In the genomic region with DNA sequence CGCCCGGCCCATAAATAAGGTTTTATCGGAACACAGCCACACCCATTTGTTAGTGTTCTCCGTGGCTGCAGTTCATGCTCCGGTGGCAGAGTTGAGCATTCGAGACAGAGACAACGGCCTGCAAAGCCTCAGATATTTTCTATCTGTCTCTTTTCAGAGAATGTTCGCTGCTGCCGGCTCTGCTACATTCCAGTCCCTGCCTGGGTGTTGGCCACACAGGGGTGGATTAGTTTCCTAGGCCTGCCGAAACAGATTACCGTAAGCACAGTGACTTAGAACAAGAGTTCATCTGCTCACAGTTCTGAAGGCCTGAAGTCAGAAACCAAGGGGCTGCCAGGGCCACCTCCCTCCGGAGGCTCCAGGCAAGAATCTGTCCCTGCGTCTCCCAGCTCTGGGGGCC, we compare ENCODE assay signal across 23 cellular contexts. TPM values are rescaled to one million over a fixed set of nuclear protein-coding genes. Genes with fewer than 3 reads are reported as not detected.
DNase-seq lines count a peak whose midpoint lies in the region; ATAC-seq and TF ChIP-seq lines count a peak whose summit lies in the region.
"Had no signal": no experiment of that assay in that cellular context is flagged by ENCODE, and none has a peak within 500 bp of the region (broad histone marks: within the 10 kb centered on the region; RNA-seq: fewer than 3 reads in every experiment).

No MANE protein-coding gene starts in this region.

- H3K4me3 ChIP-seq in epithelial cell of esophagus (ENCODE audit: low read length) = no peak overlapping the region
- H3K4me3 ChIP-seq in mesodermal cell (ENCODE audit: extremely low read depth, insufficient read depth, low read length, poor library complexity, severe bottlenecking) = no peak overlapping the region
- peak overlapping the region; percentile 5 for H3K4me3 ChIP-seq in smooth muscle cell
- H3K4me3 ChIP-seq: esophagus muscularis mucosa, left ventricle myocardium inferior, MG63 had no signal

- DNase-seq in NCI-H524 treated with DMSO at 0.1 percent for 48 hours (lab: John Stamatoyannopoulos, UW) (peak; percentile 51), epithelial cell of esophagus (ENCODE audit: low read depth) (peak; percentile 79), smooth muscle cell (lab: John Stamatoyannopoulos, UW; ENCODE audit: unreplicated experiment) (no peak), DMS79 treated with DMSO at 0.1 percent for 48 hours (lab: John Stamatoyannopoulos, UW) (no peak), putamen (ENCODE audit: low spot score) (no peak), LoVo (ENCODE audit: low spot score) (no peak)
- DNase-seq: activated CD4-positive, alpha-beta memory T cell treated with anti-CD3 and anti-CD28 coated beads, Interleukin-2, amount 10 ng/mL, durations not matched to agents 7 days and 5 days; activated T-cell treated with anti-CD3 and anti-CD28 coated beads, Interleukin-2, amount 50 U/mL, for 1 hour; glutamatergic neuron; HFFc6; IMR-90; left ventricle myocardium inferior; MG63; NCI-H146; PC-3 had no signal

- no peak overlapping the region for H2AFZ ChIP-seq in smooth muscle cell (ENCODE audit: low read depth)

- ATAC-seq in HG03159 (IDR thresholded peaks at IDR 0.05; ENCODE audit: unreplicated experiment) = no peak
- ATAC-seq: PC-3, right cardiac atrium had no signal

- no peaks in the 10 kb centered on the region for H3K9me3 ChIP-seq in mesodermal cell (ENCODE audit: control insufficient read depth, low read length)
- no peaks in the 10 kb centered on the region for H3K9me3 ChIP-seq in smooth muscle cell (replicated peaks; ENCODE audit: low read depth)
- H3K9me3 ChIP-seq: esophagus muscularis mucosa, left ventricle myocardium inferior, MG63 had no signal

- 89 to 92% methylated on average over 13 of the region's 13 CpGs for WGBS in mesodermal cell (ENCODE audit: insufficient coverage in 2 of 2), 2 experiments
- 28% methylated on average over 13 of the region's 13 CpGs for WGBS in smooth muscle cell (ENCODE audit: low lambda C conversion rate)

- no peaks in the 10 kb centered on the region for H3K79me2 ChIP-seq in smooth muscle cell (ENCODE audit: low read depth)

- no peaks in the 10 kb centered on the region for H3K27me3 ChIP-seq in smooth muscle cell (ENCODE audit: low read depth)
- H3K27me3 ChIP-seq: esophagus muscularis mucosa, MG63 had no signal

- TF ChIP-seq CTCF in epithelial cell of esophagus (IDR thresholded peaks at IDR 0.05; ENCODE audit: insufficient read depth, low read depth, low read length, missing control alignments) (no peak), smooth muscle cell (IDR thresholded peaks at IDR 0.05; ENCODE audit: borderline replicate concordance, insufficient read depth, poor library complexity, severe bottlenecking) (no peak)

- H3K4me2 ChIP-seq in smooth muscle cell = peak overlapping the region; percentile 61

- no peaks in the 10 kb centered on the region for H3K4me1 ChIP-seq in mesodermal cell (ENCODE audit: control insufficient read depth, insufficient read depth, low read length, poor library complexity, severe bottlenecking)
- H3K4me1 ChIP-seq in smooth muscle cell (ENCODE audit: low read depth) = peaks cover 9% of the 10 kb centered on the region
- H3K4me1 ChIP-seq: esophagus muscularis mucosa, left ventricle myocardium inferior had no signal

- no peak overlapping the region for H3K9ac ChIP-seq in smooth muscle cell (ENCODE audit: low read depth)

- no peaks in the 10 kb centered on the region for H4K20me1 ChIP-seq in smooth muscle cell (ENCODE audit: low read depth)

- peak overlapping the region; percentile 23 for H3K27ac ChIP-seq in mesodermal cell (ENCODE audit: low read depth, low read length, severe bottlenecking)
- H3K27ac ChIP-seq in smooth muscle cell (ENCODE audit: low read depth) = peak overlapping the region; percentile 50
- H3K27ac ChIP-seq: C4-2B, HL-60, left ventricle myocardium inferior had no signal

- no peaks in the 10 kb centered on the region for H3F3A ChIP-seq in smooth muscle cell (ENCODE audit: low read depth)

- H3K36me3 ChIP-seq in mesodermal cell (ENCODE audit: control insufficient read depth, insufficient read depth, low read length) (no peaks in the 10 kb centered on the region), smooth muscle cell (ENCODE audit: low read depth) (no peaks in the 10 kb centered on the region)
- H3K36me3 ChIP-seq: esophagus muscularis mucosa, left ventricle myocardium inferior, MG63 had no signal

RNA-seq across cellular contexts. Expression of gene GSG1L, which starts 19.1 kb away (rescaled TPM):
- polyA plus RNA-seq in mesodermal cell (2013, experiment 1 of 2) = not detected
- not detected for polyA plus RNA-seq in mesodermal cell (2013, experiment 2 of 2)
- 0.31 and 0.40 TPM in 2 replicates for total RNA-seq in smooth muscle cell
- polyA plus RNA-seq in smooth muscle cell = not detected in 2 replicates
- total RNA-seq: HFFc6, IMR-90, PC-3, SK-MEL-5 had no signal
- polyA plus RNA-seq: AG04450, IMR-90 had no signal

Comparison
In these comparisons a context has a peak if more than half of its experiments do, and no peak if none do; other contexts are left out.
1. DNase-seq: peak in NCI-H524 treated with DMSO at 0.1 percent for 48 hours (single experiment) and epithelial cell of esophagus (single experiment); none in smooth muscle cell (single experiment), DMS79 treated with DMSO at 0.1 percent for 48 hours (single experiment), putamen (single experiment) and LoVo (single experiment).